16 cellular contexts compared by ENCODE assay signal in the genomic region with DNA sequence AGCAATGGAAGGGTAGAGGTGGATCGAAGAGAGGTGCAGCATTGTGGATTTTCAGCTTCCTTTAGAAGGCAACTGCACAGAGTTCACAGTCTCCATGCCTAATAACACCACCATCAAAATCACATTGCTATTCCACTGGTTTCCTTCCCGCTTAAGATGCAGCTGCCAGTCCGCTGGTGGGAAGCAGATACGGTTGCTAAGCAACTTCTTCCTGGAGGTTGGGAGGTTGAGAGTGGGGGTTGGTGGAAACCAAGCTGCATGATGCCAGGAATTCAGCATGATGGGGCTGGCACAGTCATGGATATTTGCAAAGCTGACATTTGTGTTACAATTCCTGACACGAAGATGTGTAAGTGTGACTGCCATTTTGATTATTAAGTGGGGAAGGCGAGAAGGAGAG.
DNase-seq lines count a peak whose midpoint lies in the region; ATAC-seq, FAIRE-seq and TF ChIP-seq lines count a peak whose summit lies in the region.
"Had no signal": no experiment of that assay in that cellular context is flagged by ENCODE, and none has a peak within 500 bp of the region (broad histone marks: within the 10 kb centered on the region; RNA-seq: fewer than 3 reads in every experiment).

No MANE protein-coding gene starts in this region.

- WGBS in K562 (ENCODE audit: insufficient coverage, low coverage, missing lambda C conversion rate) = 0% methylated on average over 4 of the region's 6 CpGs

- peaks cover 2% of the 10 kb centered on the region; the same call in 1 of the 2 replicates for H4K20me1 ChIP-seq in GM23338 (replicated peaks; ENCODE audit: insufficient read depth)
- no peaks in the 10 kb centered on the region for H4K20me1 ChIP-seq in K562 (replicated peaks; ENCODE audit: control insufficient read depth, insufficient read depth, low read length)

- no peaks in the 10 kb centered on the region for H3K27me3 Mint-ChIP-seq in GM23338 (ENCODE audit: insufficient read depth, low read depth, poor library complexity)
- H3K27me3 Mint-ChIP-seq: activated CD4-positive, alpha-beta memory T cell treated with anti-CD3 and anti-CD28 coated beads, Interleukin-2, amount 10 ng/mL, durations not matched to agents 7 days and 5 days had no signal

- BruUV-seq in K562 (replicated peaks; lab: Mats Ljungman, UMichigan) = no TSS peak

- CTCF ChIA-PET in K562 (lab: Yijun Ruan, JAX; ENCODE audit: low intra/inter-chr PET ratio) = no interaction called here

- no peak overlapping the region for H3K27ac ChIP-seq in GM23338 (ENCODE audit: low read depth)
- H3K27ac ChIP-seq in K562 (ENCODE audit: extremely low read depth, low read depth, low read length) = no peak overlapping the region
- H3K27ac ChIP-seq: Peyer's patch, tibial artery had no signal

- POLR2A ChIA-PET in K562 (lab: Yijun Ruan, JAX) = interaction anchor here (0.6 kb wide), 1 partner anchor 16 kb away, joined by 3 read pairs; no protein-coding TSS in a partner anchor

- H3K4me3 Mint-ChIP-seq in GM23338 = no peak overlapping the region
- H3K4me3 Mint-ChIP-seq: activated CD4-positive, alpha-beta memory T cell treated with anti-CD3 and anti-CD28 coated beads, Interleukin-2, amount 10 ng/mL, durations not matched to agents 7 days and 5 days; activated T-helper 1 cell treated with anti-CD3 and anti-CD28 coated beads, Interleukin-12 subunit alpha, Interleukin-12 subunit beta, Interleukin-2, Interleukin-4 antibody, amounts not matched to agents 30 ng/mL and 10 ng/mL and 1 ng/mL, durations not matched to agents 14 hours and 24 hours and 36 hours; stimulated activated effector memory CD8-positive, alpha-beta T cell treated with anti-CD3 and anti-CD28 coated beads, Interleukin-12 subunit alpha, Interleukin-12 subunit beta, amount 100 ng/mL, for 72 hours had no signal

- H3K36me3 Mint-ChIP-seq in GM23338 (ENCODE audit: low read depth) = peaks cover 65% of the 10 kb centered on the region
- H3K36me3 Mint-ChIP-seq: stimulated activated effector memory CD8-positive, alpha-beta T cell treated with anti-CD3 and anti-CD28 coated beads, Interleukin-12 subunit alpha, Interleukin-12 subunit beta, amount 100 ng/mL, for 72 hours had no signal

- peaks cover 27% of the 10 kb centered on the region for H3K36me3 ChIP-seq in GM23338 (ENCODE audit: insufficient read depth)
- no peaks in the 10 kb centered on the region for H3K36me3 ChIP-seq in K562 (ENCODE audit: control insufficient read depth, insufficient read depth, low read length)
- H3K36me3 ChIP-seq: Peyer's patch, tibial artery had no signal

- TF ChIP-seq RAD21 in K562 (CRISPR knock-in tag; conservative IDR thresholded peaks at IDR 0.05 in 1 of 2, IDR thresholded peaks at IDR 0.05 in 1 of 2) = no peak

- intact Hi-C loops in K562 (cut with micrococcal nuclease) = no loop called here

- TF ChIP-seq EP300 in K562 (IDR thresholded peaks at IDR 0.05; ENCODE audit: low read length) = no peak

- TF ChIP-seq POLR2A in K562 (conservative IDR thresholded peaks at IDR 0.05) = no peak

- in situ Hi-C loops in K562 (cut with MboI) = loop anchor here (25.0 kb wide), 1 partner anchor 496 kb away; no protein-coding TSS in a partner anchor

- H3K4me2 ChIP-seq in GM23338 (no peak overlapping the region), K562 (ENCODE audit: insufficient read depth, low read length) (no peak overlapping the region)

- no peaks in the 10 kb centered on the region for H3K9me2 ChIP-seq in GM23338 (ENCODE audit: insufficient read depth)

- H3K4me1 ChIP-seq in GM23338 (ENCODE audit: insufficient read depth) (0 out of 2 replicates have a peak, but pooled peaks cover 4% of the 10 kb centered on the region), K562 (replicated peaks in 1 of 2; ENCODE audit: control insufficient read depth in 2 of 2, insufficient read depth in 2 of 2, low read length in 2 of 2) (no peaks in the 10 kb centered on the region)
- H3K4me1 ChIP-seq: Peyer's patch had no signal

- H3F3A ChIP-seq in GM23338 (replicated peaks; ENCODE audit: low read depth) = no peaks in the 10 kb centered on the region

- no peak overlapping the region for H3K27ac Mint-ChIP-seq in GM23338
- H3K27ac Mint-ChIP-seq: activated CD4-positive, alpha-beta memory T cell treated with anti-CD3 and anti-CD28 coated beads, Interleukin-2, amount 10 ng/mL, durations not matched to agents 7 days and 5 days; activated T-helper 1 cell treated with anti-CD3 and anti-CD28 coated beads, Interleukin-12 subunit alpha, Interleukin-12 subunit beta, Interleukin-2, Interleukin-4 antibody, amounts not matched to agents 30 ng/mL and 10 ng/mL and 1 ng/mL, durations not matched to agents 14 hours and 24 hours and 36 hours; stimulated activated effector memory CD8-positive, alpha-beta T cell treated with anti-CD3 and anti-CD28 coated beads, Interleukin-12 subunit alpha, Interleukin-12 subunit beta, amount 100 ng/mL, for 72 hours had no signal

- no peaks in the 10 kb centered on the region for H3K9me1 ChIP-seq in K562 (ENCODE audit: control insufficient read depth, insufficient read depth, low read length)

- no peak for TF ChIP-seq CTCF in GM23338 (conservative IDR thresholded peaks at IDR 0.05; ENCODE audit: low read depth in 2 of 2)
- TF ChIP-seq CTCF in K562 (IDR thresholded peaks at IDR 0.05 in 2 of 3, conservative IDR thresholded peaks at IDR 0.05 in 1 of 3; ENCODE audit: insufficient read depth in 2 of 3, low read depth in 1 of 3, low read length in 3 of 3) = no peak

- no peak for FAIRE-seq in K562 (lab: Jason Lieb, UNC)
- no peak for FAIRE-seq in RCC 7860 (lab: Jason Lieb, UNC)
- FAIRE-seq: small intestine had no signal

- no peak overlapping the region for H3K4me3 ChIP-seq in GM23338
- H3K4me3 ChIP-seq in K562 = no peak overlapping the region
- H3K4me3 ChIP-seq: Peyer's patch, tibial artery had no signal

- peak; percentile 15 for DNase-seq in GM23338 (ENCODE audit: low spot score)
- peak; percentile 96 for DNase-seq in NCI-H146 treated with DMSO at 0.1 percent for 48 hours (lab: John Stamatoyannopoulos, UW; ENCODE audit: unreplicated experiment)
- DNase-seq in K562 (ENCODE audit: extremely low read depth in 1 of 4, low spot score in 3 of 4) = no peak
- DNase-seq in left kidney (ENCODE audit: low read depth, low spot score) = peak; percentile 27
- DNase-seq in amniotic stem cell (lab: John Stamatoyannopoulos, UW) = no peak
- DNase-seq in RCC 7860 (ENCODE audit: low spot score) = no peak
- DNase-seq in activated CD4-positive, CD25-positive, alpha-beta regulatory T cell (lab: John Stamatoyannopoulos, UW) = no peak
- DNase-seq: activated CD4-positive, alpha-beta memory T cell treated with anti-CD3 and anti-CD28 coated beads, Interleukin-2, amount 10 ng/mL, durations not matched to agents 7 days and 5 days; NCI-H446; Peyer's patch; small intestine; SW 1271; tibial artery had no signal

- no peak overlapping the region for H3K9ac ChIP-seq in K562 (ENCODE audit: insufficient read depth in 1 of 2, low read depth in 2 of 2, low read length in 2 of 2)

- H3K9me3 Mint-ChIP-seq in GM23338 = no peaks in the 10 kb centered on the region; the same call in 2 of the 3 replicates
- H3K9me3 Mint-ChIP-seq: activated CD4-positive, alpha-beta memory T cell treated with anti-CD3 and anti-CD28 coated beads, Interleukin-2, amount 10 ng/mL, durations not matched to agents 7 days and 5 days; activated T-helper 1 cell treated with anti-CD3 and anti-CD28 coated beads, Interleukin-12 subunit alpha, Interleukin-12 subunit beta, Interleukin-2, Interleukin-4 antibody, amounts not matched to agents 30 ng/mL and 10 ng/mL and 1 ng/mL, durations not matched to agents 14 hours and 24 hours and 36 hours; stimulated activated effector memory CD8-positive, alpha-beta T cell treated with anti-CD3 and anti-CD28 coated beads, Interleukin-12 subunit alpha, Interleukin-12 subunit beta, amount 100 ng/mL, for 72 hours had no signal

- H2AFZ ChIP-seq in GM23338 (no peak overlapping the region), K562 (ENCODE audit: low read depth, low read length) (no peak overlapping the region)

- no peak for ATAC-seq in GM23338
- ATAC-seq in K562 = no peak
- no peak for ATAC-seq in HG02840 (IDR thresholded peaks at IDR 0.05; ENCODE audit: low FRiP score, unreplicated experiment)
- ATAC-seq: stimulated activated effector memory CD8-positive, alpha-beta T cell treated with anti-CD3 and anti-CD28 coated beads, Interleukin-12 subunit alpha, Interleukin-12 subunit beta, amount 100 ng/mL, for 72 hours had no signal

- no peaks in the 10 kb centered on the region for H3K9me3 ChIP-seq in K562 (replicated peaks; ENCODE audit: control insufficient read depth, insufficient read depth, low read depth, low read length)
- H3K9me3 ChIP-seq: Peyer's patch, tibial artery had no signal

- H3K27me3 ChIP-seq in GM23338 (ENCODE audit: insufficient read depth) (no peaks in the 10 kb centered on the region), K562 (ENCODE audit: control insufficient read depth in 2 of 2, insufficient read depth in 2 of 2, low read length in 2 of 2) (peaks cover 0 to 14% of the 10 kb centered on the region in 2 experiments; a peak in 2 of 5 replicates)
- H3K27me3 ChIP-seq: Peyer's patch, tibial artery had no signal

- peaks cover 16% of the 10 kb centered on the region for H3K4me1 Mint-ChIP-seq in GM23338
- H3K4me1 Mint-ChIP-seq: stimulated activated effector memory CD8-positive, alpha-beta T cell treated with anti-CD3 and anti-CD28 coated beads, Interleukin-12 subunit alpha, Interleukin-12 subunit beta, amount 100 ng/mL, for 72 hours had no signal

- H3K79me2 ChIP-seq in GM23338 (replicated peaks; ENCODE audit: insufficient read depth) = no peaks in the 10 kb centered on the region
- H3K79me2 ChIP-seq in K562 (ENCODE audit: control insufficient read depth, insufficient read depth, low read length) = no peaks in the 10 kb centered on the region

TF ChIP-seq in GM23338, 12 proteins besides CTCF, POLR2A, EP300 and RAD21 (continues in another document):
- TF ChIP-seq ZNF114 (CRISPR knock-in tag; IDR thresholded peaks at IDR 0.05) (no peak), ZNF331 (CRISPR knock-in tag; IDR thresholded peaks at IDR 0.05; ENCODE audit: low read depth) (no peak), EZH2phosphoT487 (IDR thresholded peaks at IDR 0.05; ENCODE audit: unreplicated experiment) (no peak)

TF ChIP-seq in K562, 482 proteins besides CTCF, POLR2A, EP300 and RAD21 (continues in another document):
- TF ChIP-seq NFE2L1 (tag; IDR thresholded peaks at IDR 0.05; ENCODE audit: borderline replicate concordance, low read depth) (no peak), CHD1 (IDR thresholded peaks at IDR 0.05; ENCODE audit: low read length) (no peak), ZNF347 (CRISPR knock-in tag; IDR thresholded peaks at IDR 0.05; ENCODE audit: low read depth) (no peak), RFX1 (IDR thresholded peaks at IDR 0.05) (peak; percentile 56), CBFB (CRISPR knock-in tag; IDR thresholded peaks at IDR 0.05) (no peak), KDM2B (CRISPR knock-in tag; IDR thresholded peaks at IDR 0.05) (no peak), ZBTB17 (CRISPR knock-in tag; IDR thresholded peaks at IDR 0.05) (no peak), NR4A1 (CRISPR knock-in tag; IDR thresholded peaks at IDR 0.05) (no peak), NR4A1 (tag; IDR thresholded peaks at IDR 0.05) (no peak), RCOR1 (IDR thresholded peaks at IDR 0.05; ENCODE audit: borderline replicate concordance in 1 of 2, low read depth in 2 of 2, low read length in 2 of 2) (0 out of 4 replicates have a peak, but pooled peaks of 1 of the 2 experiments have one; percentile 9), ARHGAP35 (IDR thresholded peaks at IDR 0.05; ENCODE audit: partially characterized antibody) (no peak)

Comparison
In these comparisons a context has a peak if more than half of its experiments do, and no peak if none do; other contexts are left out.
1. DNase-seq: peak in GM23338 (single experiment), NCI-H146 treated with DMSO at 0.1 percent for 48 hours (single experiment) and left kidney (single experiment); none in K562 (0 of 4), amniotic stem cell (single experiment), RCC 7860 (single experiment) and activated CD4-positive, CD25-positive, alpha-beta regulatory T cell (0 of 4).